In genomic region chr6:81761197-81761596, GRCh38 we compare ENCODE assay signal across 18 cellular contexts. TPM values are rescaled to one million over a fixed set of nuclear protein-coding genes. Genes with fewer than 3 reads are reported as not detected.
DNase-seq lines count a peak whose midpoint lies in the region; ATAC-seq and TF ChIP-seq lines count a peak whose summit lies in the region.
"Had no signal": no experiment of that assay in that cellular context is flagged by ENCODE, and none has a peak within 500 bp of the region (broad histone marks: within the 10 kb centered on the region; RNA-seq: fewer than 3 reads in every experiment).

No MANE protein-coding gene starts in this region.

- WGBS in heart right ventricle, 2 donors, result 77 to 81% methylated on average over 1 of the region's 1 CpG

- no peak overlapping the region for H3K27ac ChIP-seq in HCT116 (ENCODE audit: low read depth, low read length)
- no peak overlapping the region for H3K27ac ChIP-seq in left ventricle myocardium inferior (replicated peaks)
- peak overlapping the region in 1 of 10 donors; percentile 38 for H3K27ac ChIP-seq in heart right ventricle
- H3K27ac ChIP-seq: colonic mucosa, tibial artery had no signal

- POLR2A ChIA-PET in HCT116 (lab: Charles Lee), result interaction anchor here (1.4 kb wide), 1 partner anchor 9 kb away, joined by 3 read pairs; the partner anchor contains the start of gene TENT5A

- H3K9me3 ChIP-seq in HCT116 (ENCODE audit: control insufficient read depth in 1 of 2, insufficient read depth in 1 of 2, low read depth in 1 of 2, low read length in 2 of 2) (no peaks in the 10 kb centered on the region), left ventricle myocardium inferior (replicated peaks) (no peaks in the 10 kb centered on the region), heart right ventricle (no peaks in the 10 kb centered on the region)
- H3K9me3 ChIP-seq: colonic mucosa, tibial artery had no signal

- intact Hi-C loops in HCT116 (cut with micrococcal nuclease) (no loop called here), left ventricle myocardium inferior (cut with micrococcal nuclease) (no loop called here), heart right ventricle (cut with DNase I) (no loop called here)

- no peak overlapping the region for H3K4me2 ChIP-seq in HCT116 (ENCODE audit: low read length)

- TF ChIP-seq CTCF in HCT116 (IDR thresholded peaks at IDR 0.05 in 2 of 3, conservative IDR thresholded peaks at IDR 0.05 in 1 of 3; ENCODE audit: borderline replicate concordance in 1 of 3, insufficient read depth in 1 of 3, low read depth in 2 of 3, low read length in 2 of 3) (no peak), choroid plexus epithelial cell (conservative IDR thresholded peaks at IDR 0.05; ENCODE audit: low read depth, low read length) (no peak), GM13976 (IDR thresholded peaks at IDR 0.05; ENCODE audit: borderline replicate concordance, control extremely low read depth, extremely low read depth, insufficient read depth, missing control alignments) (no peak), left ventricle myocardium inferior (IDR thresholded peaks at IDR 0.05; ENCODE audit: borderline replicate concordance) (no peak), heart right ventricle (IDR thresholded peaks at IDR 0.05) (no peak)

- H3K79me2 ChIP-seq in HCT116 (ENCODE audit: insufficient read depth, low read length), result no peaks in the 10 kb centered on the region

- H3K4me3 ChIP-seq in HCT116 (replicated peaks in 1 of 2; ENCODE audit: low read depth in 1 of 2, low read length in 2 of 2) (no peak overlapping the region), choroid plexus epithelial cell (ENCODE audit: low read depth, low read length) (no peak overlapping the region), left ventricle myocardium inferior (no peak overlapping the region), heart right ventricle (no peak overlapping the region)
- H3K4me3 ChIP-seq: colonic mucosa, tibial artery had no signal

- BruUV-seq in HCT116 (replicated peaks; lab: Mats Ljungman, UMichigan), result no TSS peak

- TF ChIP-seq RAD21 in HCT116 (IDR thresholded peaks at IDR 0.05; ENCODE audit: low read depth), result no peak

- in situ Hi-C loops in GM13976 (cut with MboI; ENCODE audit: low sequenced_read_pairs, unreplicated experiment), result no loop called here

- H3K9me2 ChIP-seq in HCT116 (ENCODE audit: insufficient read depth), result no peaks in the 10 kb centered on the region

- CTCF ChIA-PET in HCT116 (lab: Charles Lee), result no interaction called here

- no peak for ATAC-seq in HCT116
- no peak for ATAC-seq in HG03469 (IDR thresholded peaks at IDR 0.05; ENCODE audit: unreplicated experiment)
- no peak for ATAC-seq in heart right ventricle
- ATAC-seq: activated CD4-positive, CD25-positive, alpha-beta regulatory T cell treated with anti-CD3 and anti-CD28 coated beads, Interleukin-2, amount 50 U/mL, for 24 hours; activated CD8-positive, alpha-beta memory T cell treated with anti-CD3 and anti-CD28 coated beads, Interleukin-2, amount 10 ng/mL, durations not matched to agents 7 days and 5 days had no signal

- no peaks in the 10 kb centered on the region for H4K20me1 ChIP-seq in HCT116 (ENCODE audit: insufficient read depth)

- no peak for DNase-seq in HCT116 (ENCODE audit: low read depth, low spot score)
- DNase-seq in RPMI7951 (ENCODE audit: low read depth), result peak; percentile 46
- peak; percentile 52 for DNase-seq in choroid plexus epithelial cell (ENCODE audit: low read depth)
- peak; percentile 42 for DNase-seq in kidney glomerular epithelial cell (lab: John Stamatoyannopoulos, UW)
- DNase-seq in GM13976 (ENCODE audit: low spot score), result no peak
- no peak for DNase-seq in left ventricle myocardium inferior
- DNase-seq in heart right ventricle, result no peak
- DNase-seq: activated CD8-positive, alpha-beta memory T cell treated with anti-CD3 and anti-CD28 coated beads, Interleukin-2, amount 10 ng/mL, durations not matched to agents 7 days and 5 days; activated effector memory CD4-positive, alpha-beta T cell treated with Interleukin-2 at 50 U/mL for 16 hours; colonic mucosa; head of caudate nucleus; midbrain; NCI-H1694; NCI-H446 treated with DMSO at 0.1 percent for 48 hours; stimulated activated naive CD4-positive, alpha-beta T cell; tibial artery had no signal

- no peak overlapping the region for H3K9ac ChIP-seq in HCT116 (ENCODE audit: low read length)

- H2AFZ ChIP-seq in HCT116 (ENCODE audit: low read depth, low read length, poor library complexity, severe bottlenecking), result no peak overlapping the region

- RAD21 ChIA-PET in HCT116 (lab: Charles Lee; ENCODE audit: low non-redundant PET in 1 of 2, low total read pairs in 2 of 2, uncharacterized antibody in 2 of 2, unreplicated experiment in 2 of 2), result no interaction called here

- no peak for TF ChIP-seq POLR2A in HCT116 (IDR thresholded peaks at IDR 0.05; ENCODE audit: borderline replicate concordance, extremely low read depth, insufficient read depth, insufficient read length)

- H3K27me3 ChIP-seq in HCT116 (ENCODE audit: insufficient read depth, low read length), result no peaks in the 10 kb centered on the region
- H3K27me3 ChIP-seq in left ventricle myocardium inferior (ENCODE audit: low read depth), result no peaks in the 10 kb centered on the region
- no peaks in the 10 kb centered on the region for H3K27me3 ChIP-seq in heart right ventricle
- H3K27me3 ChIP-seq: colonic mucosa, tibial artery had no signal

- H3K36me3 ChIP-seq in HCT116 (ENCODE audit: control insufficient read depth in 1 of 2, insufficient read depth in 2 of 2, low read length in 2 of 2) (no peaks in the 10 kb centered on the region), left ventricle myocardium inferior (no peaks in the 10 kb centered on the region), heart right ventricle (no peaks in the 10 kb centered on the region)
- H3K36me3 ChIP-seq: colonic mucosa, tibial artery had no signal

- peaks cover 0 to 6% of the 10 kb centered on the region in 2 experiments; a peak in 1 of 4 replicates for H3K4me1 ChIP-seq in HCT116 (ENCODE audit: control insufficient read depth in 1 of 2, insufficient read depth in 2 of 2, low read length in 2 of 2)
- peaks cover 8% of the 10 kb centered on the region for H3K4me1 ChIP-seq in left ventricle myocardium inferior
- peaks cover 0 to 36% (median 0%) of the 10 kb centered on the region in 9 donors for H3K4me1 ChIP-seq in heart right ventricle
- H3K4me1 ChIP-seq: colonic mucosa had no signal

TF ChIP-seq in HCT116, 20 proteins besides CTCF, POLR2A, EP300 and RAD21:
- peak; percentile 15; the same call in 1 of the 2 replicates for TF ChIP-seq FOSL1 (IDR thresholded peaks at IDR 0.05; ENCODE audit: low read depth)
- TF ChIP-seq JUND (IDR thresholded peaks at IDR 0.05), result no peak
TF ChIP-seq in HCT116: peak in this region for 1.

RNA-seq across cellular contexts. Expression of gene TENT5A, which starts 8.7 kb away (rescaled TPM):
- total RNA-seq in HCT116 (2021; ENCODE audit: unreplicated experiment), result 11.2 TPM
- polyA plus RNA-seq in HCT116 (2012), result 5.6 TPM in 2 replicates
- 14.8 and 15.5 TPM in 2 replicates for total RNA-seq in RPMI7951 (2014; rRNA removed; shearing (Covaris generic))
- total RNA-seq in left ventricle myocardium inferior, result 44.4 TPM
- 10 to 100 TPM; 37.0 to 72.1 (median 46.9) TPM for total RNA-seq in heart right ventricle
- 10 to 100 TPM; 17.3 to 21.9 TPM for polyA plus RNA-seq in heart right ventricle

Comparison
In these comparisons a context has a peak if more than half of its experiments do, and no peak if none do; other contexts are left out.
1. DNase-seq: peak in RPMI7951 (single experiment), choroid plexus epithelial cell (single experiment) and kidney glomerular epithelial cell (single experiment); none in HCT116 (single experiment), GM13976 (single experiment), left ventricle myocardium inferior (single experiment) and heart right ventricle (0 of 2).